In the genomic region with DNA sequence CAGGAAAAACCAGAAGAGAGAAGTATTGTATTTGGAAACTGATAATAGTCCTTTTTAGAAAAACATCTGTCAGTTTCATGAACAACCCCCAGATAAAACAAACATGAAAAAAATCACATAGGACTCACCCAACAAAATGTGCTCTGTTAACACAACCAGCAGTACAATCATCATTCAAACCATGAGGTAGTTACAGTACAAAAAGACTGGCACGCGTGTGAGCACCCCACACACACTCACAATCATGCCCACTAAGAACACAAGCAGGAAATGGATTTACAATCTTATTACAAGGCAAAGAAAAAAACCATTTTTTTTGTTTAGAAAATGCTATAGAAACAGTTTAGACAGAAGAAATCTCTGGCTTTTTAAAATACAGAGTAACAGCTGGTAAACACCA, we compare ENCODE assay signal across 1 cellular context.
TF ChIP-seq lines count a peak whose summit lies in the region.

No MANE protein-coding gene starts in this region.

TF ChIP-seq in WTC11, 78 proteins besides CTCF, POLR2A, EP300 and RAD21 (continued from another document):
- TF ChIP-seq, protein P1, sequence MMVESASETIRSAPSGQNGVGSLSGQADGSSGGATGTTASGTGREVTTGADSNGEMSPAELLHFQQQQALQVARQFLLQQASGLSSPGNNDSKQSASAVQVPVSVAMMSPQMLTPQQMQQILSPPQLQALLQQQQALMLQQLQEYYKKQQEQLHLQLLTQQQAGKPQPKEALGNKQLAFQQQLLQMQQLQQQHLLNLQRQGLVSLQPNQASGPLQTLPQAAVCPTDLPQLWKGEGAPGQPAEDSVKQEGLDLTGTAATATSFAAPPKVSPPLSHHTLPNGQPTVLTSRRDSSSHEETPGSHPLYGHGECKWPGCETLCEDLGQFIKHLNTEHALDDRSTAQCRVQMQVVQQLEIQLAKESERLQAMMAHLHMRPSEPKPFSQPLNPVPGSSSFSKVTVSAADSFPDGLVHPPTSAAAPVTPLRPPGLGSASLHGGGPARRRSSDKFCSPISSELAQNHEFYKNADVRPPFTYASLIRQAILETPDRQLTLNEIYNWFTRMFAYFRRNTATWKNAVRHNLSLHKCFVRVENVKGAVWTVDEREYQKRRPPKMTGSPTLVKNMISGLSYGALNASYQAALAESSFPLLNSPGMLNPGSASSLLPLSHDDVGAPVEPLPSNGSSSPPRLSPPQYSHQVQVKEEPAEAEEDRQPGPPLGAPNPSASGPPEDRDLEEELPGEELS (CRISPR knock-in tag; IDR thresholded peaks at IDR 0.05), result no peak
- TF ChIP-seq HMGA2 (CRISPR knock-in tag; IDR thresholded peaks at IDR 0.05), result no peak
- TF ChIP-seq, protein P2, sequence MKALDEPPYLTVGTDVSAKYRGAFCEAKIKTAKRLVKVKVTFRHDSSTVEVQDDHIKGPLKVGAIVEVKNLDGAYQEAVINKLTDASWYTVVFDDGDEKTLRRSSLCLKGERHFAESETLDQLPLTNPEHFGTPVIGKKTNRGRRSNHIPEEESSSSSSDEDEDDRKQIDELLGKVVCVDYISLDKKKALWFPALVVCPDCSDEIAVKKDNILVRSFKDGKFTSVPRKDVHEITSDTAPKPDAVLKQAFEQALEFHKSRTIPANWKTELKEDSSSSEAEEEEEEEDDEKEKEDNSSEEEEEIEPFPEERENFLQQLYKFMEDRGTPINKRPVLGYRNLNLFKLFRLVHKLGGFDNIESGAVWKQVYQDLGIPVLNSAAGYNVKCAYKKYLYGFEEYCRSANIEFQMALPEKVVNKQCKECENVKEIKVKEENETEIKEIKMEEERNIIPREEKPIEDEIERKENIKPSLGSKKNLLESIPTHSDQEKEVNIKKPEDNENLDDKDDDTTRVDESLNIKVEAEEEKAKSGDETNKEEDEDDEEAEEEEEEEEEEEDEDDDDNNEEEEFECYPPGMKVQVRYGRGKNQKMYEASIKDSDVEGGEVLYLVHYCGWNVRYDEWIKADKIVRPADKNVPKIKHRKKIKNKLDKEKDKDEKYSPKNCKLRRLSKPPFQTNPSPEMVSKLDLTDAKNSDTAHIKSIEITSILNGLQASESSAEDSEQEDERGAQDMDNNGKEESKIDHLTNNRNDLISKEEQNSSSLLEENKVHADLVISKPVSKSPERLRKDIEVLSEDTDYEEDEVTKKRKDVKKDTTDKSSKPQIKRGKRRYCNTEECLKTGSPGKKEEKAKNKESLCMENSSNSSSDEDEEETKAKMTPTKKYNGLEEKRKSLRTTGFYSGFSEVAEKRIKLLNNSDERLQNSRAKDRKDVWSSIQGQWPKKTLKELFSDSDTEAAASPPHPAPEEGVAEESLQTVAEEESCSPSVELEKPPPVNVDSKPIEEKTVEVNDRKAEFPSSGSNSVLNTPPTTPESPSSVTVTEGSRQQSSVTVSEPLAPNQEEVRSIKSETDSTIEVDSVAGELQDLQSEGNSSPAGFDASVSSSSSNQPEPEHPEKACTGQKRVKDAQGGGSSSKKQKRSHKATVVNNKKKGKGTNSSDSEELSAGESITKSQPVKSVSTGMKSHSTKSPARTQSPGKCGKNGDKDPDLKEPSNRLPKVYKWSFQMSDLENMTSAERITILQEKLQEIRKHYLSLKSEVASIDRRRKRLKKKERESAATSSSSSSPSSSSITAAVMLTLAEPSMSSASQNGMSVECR (CRISPR knock-in tag; IDR thresholded peaks at IDR 0.05; ENCODE audit: borderline replicate concordance), result no peak
